ENCODE assay signal across 1 cellular context in the genomic region with DNA sequence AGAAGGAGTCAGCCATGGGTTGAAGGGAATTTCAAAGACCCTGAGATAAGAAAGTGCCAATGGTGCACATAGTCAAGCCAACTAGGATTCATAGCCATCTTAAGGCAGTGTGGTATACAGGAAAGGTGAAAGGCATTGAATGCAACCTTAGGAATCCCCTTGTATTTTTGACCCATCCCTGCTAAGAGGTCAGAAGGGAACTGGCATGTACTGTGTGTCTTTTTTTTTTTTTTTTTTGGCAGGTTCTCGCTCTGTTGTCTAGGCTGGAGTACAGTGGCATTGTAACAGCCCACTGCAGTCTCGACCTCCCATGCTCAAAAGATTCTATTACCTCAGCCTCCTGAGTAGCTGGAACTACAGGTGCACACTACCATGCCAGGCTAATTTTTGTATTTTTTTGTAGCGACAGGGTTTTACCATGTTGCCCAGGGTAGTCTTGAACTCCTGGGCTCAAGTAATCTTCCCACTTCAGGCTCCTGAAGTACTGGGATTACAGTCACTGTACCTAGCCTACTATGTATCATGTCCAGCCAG.
TF ChIP-seq lines count a peak whose summit lies in the region.

No MANE protein-coding gene starts in this region.

TF ChIP-seq in K562, 482 proteins besides CTCF, POLR2A, EP300 and RAD21 (continues in another document):
- no peak for TF ChIP-seq MAFF (IDR thresholded peaks at IDR 0.05; ENCODE audit: low read length)
- TF ChIP-seq MLLT1 (IDR thresholded peaks at IDR 0.05), result peak in 1 of 2 experiments; percentile 18; a peak in 2 of 4 replicates
- TF ChIP-seq NR2C1 (IDR thresholded peaks at IDR 0.05), result no peak
- peak; percentile 14; the same call in 1 of the 2 replicates for TF ChIP-seq NR2C1 (tag; IDR thresholded peaks at IDR 0.05)
- TF ChIP-seq, protein P1, sequence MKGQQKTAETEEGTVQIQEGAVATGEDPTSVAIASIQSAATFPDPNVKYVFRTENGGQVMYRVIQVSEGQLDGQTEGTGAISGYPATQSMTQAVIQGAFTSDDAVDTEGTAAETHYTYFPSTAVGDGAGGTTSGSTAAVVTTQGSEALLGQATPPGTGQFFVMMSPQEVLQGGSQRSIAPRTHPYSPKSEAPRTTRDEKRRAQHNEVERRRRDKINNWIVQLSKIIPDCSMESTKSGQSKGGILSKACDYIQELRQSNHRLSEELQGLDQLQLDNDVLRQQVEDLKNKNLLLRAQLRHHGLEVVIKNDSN (CRISPR knock-in tag; IDR thresholded peaks at IDR 0.05), result no peak
- no peak for TF ChIP-seq RERE (CRISPR knock-in tag; IDR thresholded peaks at IDR 0.05; ENCODE audit: borderline replicate concordance)
- TF ChIP-seq ELF4 (CRISPR knock-in tag; IDR thresholded peaks at IDR 0.05), result peak; percentile 13; the same call in 1 of the 2 replicates
- TF ChIP-seq, protein P2, sequence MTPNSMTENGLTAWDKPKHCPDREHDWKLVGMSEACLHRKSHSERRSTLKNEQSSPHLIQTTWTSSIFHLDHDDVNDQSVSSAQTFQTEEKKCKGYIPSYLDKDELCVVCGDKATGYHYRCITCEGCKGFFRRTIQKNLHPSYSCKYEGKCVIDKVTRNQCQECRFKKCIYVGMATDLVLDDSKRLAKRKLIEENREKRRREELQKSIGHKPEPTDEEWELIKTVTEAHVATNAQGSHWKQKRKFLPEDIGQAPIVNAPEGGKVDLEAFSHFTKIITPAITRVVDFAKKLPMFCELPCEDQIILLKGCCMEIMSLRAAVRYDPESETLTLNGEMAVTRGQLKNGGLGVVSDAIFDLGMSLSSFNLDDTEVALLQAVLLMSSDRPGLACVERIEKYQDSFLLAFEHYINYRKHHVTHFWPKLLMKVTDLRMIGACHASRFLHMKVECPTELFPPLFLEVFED (CRISPR knock-in tag; conservative IDR thresholded peaks at IDR 0.05), result no peak
- TF ChIP-seq PRPF4 (IDR thresholded peaks at IDR 0.05; ENCODE audit: insufficient read depth, low read depth, low read length, poor library complexity, severe bottlenecking), result no peak
- TF ChIP-seq PHB2 (IDR thresholded peaks at IDR 0.05; ENCODE audit: low read depth), result no peak
- TF ChIP-seq, protein P3, sequence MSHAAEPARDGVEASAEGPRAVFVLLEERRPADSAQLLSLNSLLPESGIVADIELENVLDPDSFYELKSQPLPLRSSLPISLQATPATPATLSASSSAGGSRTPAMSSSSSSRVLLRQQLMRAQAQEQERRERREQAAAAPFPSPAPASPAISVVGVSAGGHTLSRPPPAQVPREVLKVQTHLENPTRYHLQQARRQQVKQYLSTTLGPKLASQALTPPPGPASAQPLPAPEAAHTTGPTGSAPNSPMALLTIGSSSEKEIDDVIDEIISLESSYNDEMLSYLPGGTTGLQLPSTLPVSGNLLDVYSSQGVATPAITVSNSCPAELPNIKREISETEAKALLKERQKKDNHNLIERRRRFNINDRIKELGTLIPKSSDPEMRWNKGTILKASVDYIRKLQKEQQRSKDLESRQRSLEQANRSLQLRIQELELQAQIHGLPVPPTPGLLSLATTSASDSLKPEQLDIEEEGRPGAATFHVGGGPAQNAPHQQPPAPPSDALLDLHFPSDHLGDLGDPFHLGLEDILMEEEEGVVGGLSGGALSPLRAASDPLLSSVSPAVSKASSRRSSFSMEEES (CRISPR knock-in tag; IDR thresholded peaks at IDR 0.05), result peak; percentile 13; the same call in 1 of the 2 replicates
- 0 out of 2 replicates have a peak, but pooled peaks have one; percentile 10 for TF ChIP-seq SMAD4 (CRISPR knock-in tag; conservative IDR thresholded peaks at IDR 0.05)
- TF ChIP-seq MTF1 (CRISPR knock-in tag; IDR thresholded peaks at IDR 0.05; ENCODE audit: borderline replicate concordance), result no peak
- TF ChIP-seq ASH1L (IDR thresholded peaks at IDR 0.05; ENCODE audit: borderline replicate concordance, low read depth, partially characterized antibody), result no peak
- no peak for TF ChIP-seq NEUROD1 (IDR thresholded peaks at IDR 0.05; ENCODE audit: borderline replicate concordance, low read depth, low read length, partially characterized antibody)
- no peak for TF ChIP-seq POLR2AphosphoS2 (IDR thresholded peaks at IDR 0.05; ENCODE audit: low read length)
- no peak for TF ChIP-seq RBBP5 (IDR thresholded peaks at IDR 0.05; ENCODE audit: borderline replicate concordance, insufficient read depth, low read length, poor library complexity, severe bottlenecking)
- TF ChIP-seq MYC (IDR thresholded peaks at IDR 0.05; ENCODE audit: low read depth, low read length), result no peak
- TF ChIP-seq MYC (CRISPR knock-in tag; IDR thresholded peaks at IDR 0.05; ENCODE audit: borderline replicate concordance, low read depth), result peak; percentile 51; the same call in 1 of the 2 replicates
- TF ChIP-seq BMI1 (IDR thresholded peaks at IDR 0.05; ENCODE audit: low read length), result no peak
- TF ChIP-seq RB1 (IDR thresholded peaks at IDR 0.05; ENCODE audit: low read depth), result no peak
- TF ChIP-seq HOXB6 (CRISPR knock-in tag; IDR thresholded peaks at IDR 0.05; ENCODE audit: borderline replicate concordance), result 0 out of 2 replicates have a peak, but pooled peaks have one; percentile 67
- no peak for TF ChIP-seq TAF15 (IDR thresholded peaks at IDR 0.05; ENCODE audit: low read depth, low read length)
- TF ChIP-seq KDM5B (IDR thresholded peaks at IDR 0.05; ENCODE audit: insufficient replicate concordance, low read depth, low read length), result peak; percentile 46
- no peak for TF ChIP-seq HDAC3 (IDR thresholded peaks at IDR 0.05; ENCODE audit: borderline replicate concordance, partially characterized antibody)
- TF ChIP-seq TEAD4 (IDR thresholded peaks at IDR 0.05; ENCODE audit: low read length), result no peak
- TF ChIP-seq TEAD4 (CRISPR knock-in tag; IDR thresholded peaks at IDR 0.05; ENCODE audit: borderline replicate concordance), result no peak
- no peak for TF ChIP-seq ZNF431 (CRISPR knock-in tag; IDR thresholded peaks at IDR 0.05)
- no peak for TF ChIP-seq EZH2 (IDR thresholded peaks at IDR 0.05; ENCODE audit: borderline replicate concordance, low read depth, low read length)
- TF ChIP-seq, protein P4, sequence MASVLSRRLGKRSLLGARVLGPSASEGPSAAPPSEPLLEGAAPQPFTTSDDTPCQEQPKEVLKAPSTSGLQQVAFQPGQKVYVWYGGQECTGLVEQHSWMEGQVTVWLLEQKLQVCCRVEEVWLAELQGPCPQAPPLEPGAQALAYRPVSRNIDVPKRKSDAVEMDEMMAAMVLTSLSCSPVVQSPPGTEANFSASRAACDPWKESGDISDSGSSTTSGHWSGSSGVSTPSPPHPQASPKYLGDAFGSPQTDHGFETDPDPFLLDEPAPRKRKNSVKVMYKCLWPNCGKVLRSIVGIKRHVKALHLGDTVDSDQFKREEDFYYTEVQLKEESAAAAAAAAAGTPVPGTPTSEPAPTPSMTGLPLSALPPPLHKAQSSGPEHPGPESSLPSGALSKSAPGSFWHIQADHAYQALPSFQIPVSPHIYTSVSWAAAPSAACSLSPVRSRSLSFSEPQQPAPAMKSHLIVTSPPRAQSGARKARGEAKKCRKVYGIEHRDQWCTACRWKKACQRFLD (CRISPR knock-in tag; IDR thresholded peaks at IDR 0.05), result peak; percentile 81; the same call in 1 of the 2 replicates
- no peak for TF ChIP-seq MYBL2 (IDR thresholded peaks at IDR 0.05; ENCODE audit: low read depth)
- no peak for TF ChIP-seq MYBL2 (CRISPR knock-in tag; IDR thresholded peaks at IDR 0.05; ENCODE audit: borderline replicate concordance)
- TF ChIP-seq KLF10 (CRISPR knock-in tag; IDR thresholded peaks at IDR 0.05), result 0 out of 2 replicates have a peak, but pooled peaks have one; percentile 32
- TF ChIP-seq CHCHD3 (CRISPR knock-in tag; IDR thresholded peaks at IDR 0.05), result no peak
- TF ChIP-seq ZBED1 (IDR thresholded peaks at IDR 0.05), result no peak
- no peak for TF ChIP-seq PATZ1 (CRISPR knock-in tag; IDR thresholded peaks at IDR 0.05; ENCODE audit: borderline replicate concordance)
- TF ChIP-seq NBN (IDR thresholded peaks at IDR 0.05; ENCODE audit: low read depth), result no peak
- no peak for TF ChIP-seq ELF2 (CRISPR knock-in tag; IDR thresholded peaks at IDR 0.05)
- TF ChIP-seq FOSL1 (tag; conservative IDR thresholded peaks at IDR 0.05), result peak; percentile 6; the same call in 1 of the 2 replicates
- no peak for TF ChIP-seq ZNF140 (CRISPR knock-in tag; IDR thresholded peaks at IDR 0.05)
- TF ChIP-seq ZNF518B (CRISPR knock-in tag; IDR thresholded peaks at IDR 0.05), result 0 out of 2 replicates have a peak, but pooled peaks have one; percentile 11
